21 cellular contexts compared by ENCODE assay signal in genomic region chr4:151993521-151993920, GRCh38.
"Had no signal": no experiment of that assay in that cellular context is flagged by ENCODE, and none has a peak within 500 bp of the region (broad histone marks: within the 10 kb centered on the region; RNA-seq: fewer than 3 reads in every experiment).

No MANE protein-coding gene starts in this region.

- H3K4me1 Mint-ChIP-seq: activated B cell treated with CpG ODN at 0.5 μM for 24 hours had no signal

- H3K27me3 Mint-ChIP-seq: activated CD4-positive, alpha-beta memory T cell treated with anti-CD3 and anti-CD28 coated beads for 36 hours had no signal

- H3K9ac ChIP-seq: neural progenitor cell had no signal

- H3K9me3 ChIP-seq: colonic mucosa, left lung, prostate gland, right atrium auricular region, suprapubic skin, transverse colon had no signal

- ATAC-seq: activated T-cell treated with anti-CD3 and anti-CD28 coated beads, Interleukin-2, amount 50 U/mL, for 4 hours; left lung; stimulated activated naive CD8-positive, alpha-beta T cell treated with anti-CD3 and anti-CD28 coated beads, Interleukin-15, Interleukin-2, amounts not matched to agents 100 U/mL and 50 U/mL, for 24 hours had no signal

- H3K27me3 ChIP-seq: brain microvascular endothelial cell, colonic mucosa, left lung, neural progenitor cell, right atrium auricular region, suprapubic skin, transverse colon had no signal

- H3K36me3 Mint-ChIP-seq: activated CD4-positive, alpha-beta memory T cell treated with anti-CD3 and anti-CD28 coated beads for 36 hours; neural progenitor cell had no signal

- H3K4me3 Mint-ChIP-seq: activated B cell treated with CpG ODN at 0.5 μM for 24 hours; activated CD4-positive, alpha-beta memory T cell treated with anti-CD3 and anti-CD28 coated beads for 36 hours; activated T-cell treated with anti-CD3 and anti-CD28 coated beads, Interleukin-2, amount 50 U/mL, for 4 hours; neural progenitor cell had no signal

- H2AFZ ChIP-seq: neural progenitor cell had no signal

- H3K27ac Mint-ChIP-seq: activated B cell treated with CpG ODN at 0.5 μM for 24 hours; activated CD4-positive, alpha-beta memory T cell treated with anti-CD3 and anti-CD28 coated beads for 36 hours; neural progenitor cell had no signal

- H3K4me2 ChIP-seq: neural progenitor cell had no signal

- H3K4me3 ChIP-seq: colonic mucosa, left lung, neural progenitor cell, prostate gland, right atrium auricular region, suprapubic skin, transverse colon had no signal

- H3K4me1 ChIP-seq: colonic mucosa, left lung, prostate gland, suprapubic skin had no signal

- FAIRE-seq: endometrium had no signal

- H3K9me3 Mint-ChIP-seq: activated B cell treated with CpG ODN at 0.5 μM for 24 hours, neural progenitor cell had no signal

- H3K36me3 ChIP-seq: brain microvascular endothelial cell, colonic mucosa, left lung, neural progenitor cell, prostate gland, right atrium auricular region, suprapubic skin, transverse colon had no signal

- H3K27ac ChIP-seq: brain microvascular endothelial cell, colonic mucosa, left lung, neural progenitor cell, prostate gland, right atrium auricular region, suprapubic skin, transverse colon had no signal

- DNase-seq: activated B cell treated with CpG ODN at 0.5 μM for 24 hours; activated CD4-positive, alpha-beta memory T cell treated with anti-CD3 and anti-CD28 coated beads for 36 hours; activated CD4-positive, alpha-beta T cell treated with anti-CD3 and anti-CD28 coated beads for 4 hours; activated effector memory CD4-positive, alpha-beta T cell treated with Interleukin-2 at 50 U/mL for 16 hours; activated naive CD4-positive, alpha-beta T cell treated with anti-CD3 and anti-CD28 coated beads, Interleukin-2, amount 50 U/mL, for 16 hours; activated T-cell treated with anti-CD3 and anti-CD28 coated beads, Interleukin-2, amount 50 U/mL, for 4 hours; brain microvascular endothelial cell; central memory CD4-positive, alpha-beta T cell; colonic mucosa; erythroblast; foreskin melanocyte; left lung; midbrain; stimulated activated CD4-positive, alpha-beta T cell treated with anti-CD3 and anti-CD28 coated beads, Interleukin-2, amount 100 ng/mL, for 24 hours; stimulated activated naive CD8-positive, alpha-beta T cell treated with anti-CD3 and anti-CD28 coated beads, Interleukin-15, Interleukin-2, amounts not matched to agents 100 U/mL and 50 U/mL, for 24 hours; transverse colon had no signal
